12 cellular contexts compared by ENCODE assay signal in the genomic region with DNA sequence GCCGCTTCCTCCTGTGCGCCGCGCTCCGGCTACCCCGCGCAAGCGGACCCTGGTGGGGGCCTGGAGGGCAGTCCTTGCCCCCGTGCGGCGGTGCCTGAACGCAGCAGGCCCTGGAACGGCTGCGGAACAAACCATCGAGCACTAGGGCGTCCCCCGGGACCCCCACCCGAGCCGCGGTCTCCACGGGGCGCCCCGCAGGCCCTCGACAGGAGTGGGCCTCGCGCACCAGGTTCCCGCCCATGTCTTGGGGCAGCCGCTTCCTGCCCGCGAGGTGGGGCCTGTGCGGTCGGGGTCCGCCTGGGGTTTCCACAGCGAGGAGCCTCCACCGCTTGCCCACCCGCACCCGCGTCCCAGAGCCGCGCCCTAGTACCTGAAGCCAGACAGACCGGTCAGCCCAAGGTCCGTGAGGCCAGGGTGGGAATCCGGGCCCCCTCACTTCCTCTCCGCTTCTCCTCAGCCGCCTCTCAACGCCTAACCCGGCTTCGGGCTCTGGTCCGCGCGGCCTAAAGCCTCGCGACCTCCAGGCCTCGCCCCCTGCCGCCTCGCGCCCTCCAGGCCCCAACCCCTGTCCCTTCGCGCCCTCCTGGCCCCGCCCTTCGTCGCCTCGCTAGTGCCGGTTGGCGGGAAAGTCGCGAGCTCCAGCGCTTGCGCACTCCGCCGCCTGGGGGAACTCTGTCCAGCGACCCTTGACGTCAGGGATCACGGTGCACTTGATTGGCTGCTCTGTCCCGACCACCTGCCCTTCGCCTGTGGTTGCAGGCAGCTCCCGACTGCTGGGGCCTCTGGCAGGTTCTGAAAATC. TPM values are rescaled to one million over a fixed set of nuclear protein-coding genes. Genes with fewer than 3 reads are reported as not detected.
DNase-seq lines count a peak whose midpoint lies in the region; ATAC-seq lines count a peak whose summit lies in the region.
"Had no signal": no experiment of that assay in that cellular context is flagged by ENCODE, and none has a peak within 500 bp of the region (broad histone marks: within the 10 kb centered on the region; RNA-seq: fewer than 3 reads in every experiment).

No MANE protein-coding gene starts in this region.

- H3K36me3 ChIP-seq in HAP-1 (replicated peaks): no peaks in the 10 kb centered on the region

- no peak overlapping the region for H3K4me3 ChIP-seq in HAP-1

- no peaks in the 10 kb centered on the region for H3K4me1 ChIP-seq in HAP-1

- ATAC-seq in GM21515 (IDR thresholded peaks at IDR 0.05; ENCODE audit: unreplicated experiment) (no peak), HG03139 (IDR thresholded peaks at IDR 0.05; ENCODE audit: unreplicated experiment) (no peak)

- in situ Hi-C loops in HAP-1 (cut with MboI; ENCODE audit: low sequenced_read_pairs): no loop called here

- H3K9me3 ChIP-seq in HAP-1: no peaks in the 10 kb centered on the region

- peaks cover 8% of the 10 kb centered on the region for H3K27me3 ChIP-seq in HAP-1 (ENCODE audit: low read depth)

- DNase-seq in AG20443 (ENCODE audit: low spot score) (peak; percentile 55), NCI-H526 treated with DMSO at 0.1 percent for 48 hours (lab: John Stamatoyannopoulos, UW) (peak; percentile 82), cerebellum (ENCODE audit: low spot score) (peak; percentile 46), mesenteric fat pad (ENCODE audit: low spot score) (peak; percentile 89), HAP-1 (ENCODE audit: low spot score in 2 of 2) (no peak), HuH-7 (ENCODE audit: low spot score) (no peak)
- DNase-seq: SHP77 had no signal

RNA-seq across cellular contexts. Expression of a gene that starts 7.0 kb away (rescaled TPM):
- not detected for total RNA-seq in cerebellum
- total RNA-seq in mesenteric fat pad: not detected
- total RNA-seq: CD4-positive, CD25-positive, alpha-beta regulatory T cell; dermis microvascular lymphatic vessel endothelial cell had no signal

RNA-seq across cellular contexts. Expression of a gene that starts 12.6 kb away (rescaled TPM):
- total RNA-seq in cerebellum: not detected
- not detected for total RNA-seq in mesenteric fat pad
- total RNA-seq: CD4-positive, CD25-positive, alpha-beta regulatory T cell; dermis microvascular lymphatic vessel endothelial cell; progenitor cell of endocrine pancreas had no signal

RNA-seq across cellular contexts. Expression of a gene that starts 35.8 kb away (rescaled TPM):
- total RNA-seq in cerebellum: not detected
- not detected for total RNA-seq in mesenteric fat pad
- total RNA-seq: dermis microvascular lymphatic vessel endothelial cell, progenitor cell of endocrine pancreas had no signal

RNA-seq across cellular contexts. Expression of a gene that starts 52.6 kb away (rescaled TPM):
- total RNA-seq in cerebellum: 18.9 TPM
- 38.1 TPM for total RNA-seq in mesenteric fat pad

RNA-seq across cellular contexts. Expression of a gene that starts 57.8 kb away (rescaled TPM):
- total RNA-seq in cerebellum: 14.2 TPM
- 42.1 TPM for total RNA-seq in mesenteric fat pad

Comparison
In these comparisons a context has a peak if more than half of its experiments do, and no peak if none do; other contexts are left out.
1. DNase-seq: peak in AG20443 (single experiment), NCI-H526 treated with DMSO at 0.1 percent for 48 hours (single experiment), cerebellum (single experiment) and mesenteric fat pad (single experiment); none in HAP-1 (0 of 2) and HuH-7 (single experiment).